In the genomic region with DNA sequence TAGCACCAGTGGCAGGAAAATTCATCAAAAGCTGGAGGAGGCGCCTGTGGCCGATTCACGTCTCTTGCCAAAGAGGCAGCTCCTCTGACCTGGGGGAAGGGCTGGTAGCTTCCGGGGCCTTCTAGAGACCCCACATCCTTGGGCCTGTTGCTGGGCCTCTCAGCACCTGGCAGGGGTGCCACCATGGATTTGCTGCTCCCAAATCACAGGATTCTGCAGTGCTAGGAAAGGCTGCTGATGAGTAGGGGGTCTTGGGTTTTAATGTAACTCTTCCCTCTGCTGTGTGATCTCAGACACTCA, we compare ENCODE assay signal across 14 cellular contexts. TPM values are rescaled to one million over a fixed set of nuclear protein-coding genes. Genes with fewer than 3 reads are reported as not detected.
DNase-seq lines count a peak whose midpoint lies in the region; ATAC-seq, FAIRE-seq and TF ChIP-seq lines count a peak whose summit lies in the region.
"Had no signal": no experiment of that assay in that cellular context is flagged by ENCODE, and none has a peak within 500 bp of the region (broad histone marks: within the 10 kb centered on the region; RNA-seq: fewer than 3 reads in every experiment).

No MANE protein-coding gene starts in this region.

- no peak overlapping the region for H3K4me3 Mint-ChIP-seq in activated CD4-positive, alpha-beta T cell treated with anti-CD3 and anti-CD28 coated beads, Interleukin-2, amount 10 ng/mL, durations not matched to agents 24 days and 14 days
- peak overlapping the region; percentile 1 for H3K4me3 Mint-ChIP-seq in CD4-positive, alpha-beta T cell
- H3K4me3 Mint-ChIP-seq: CD8-positive, alpha-beta T cell had no signal

- POLR2A ChIA-PET in CD4-positive, alpha-beta T cell (lab: Charles Lee), result interaction anchor here (0.9 to 2.4 kb wide), 10 partner anchors 12 to 206 kb away, joined by 3 to 32 read pairs (median 5); partner anchors contain the start of genes B3GNT9, CBFB, FBXL8 and MATCAP1
- POLR2A ChIA-PET in K562 (lab: Yijun Ruan, JAX), result interaction anchor here (0.6 to 2.0 kb wide), 11 partner anchors 9 to 230 kb away, joined by 3 to 15 read pairs (median 3); partner anchors contain the start of gene CBFB

- ATAC-seq in CD4-positive, alpha-beta T cell (ENCODE audit: poor library complexity), result no peak
- ATAC-seq in K562, result no peak
- ATAC-seq: Right ventricle myocardium inferior had no signal

- in situ Hi-C loops in K562 (cut with MboI), result loop anchor here (5.0 kb wide), 2 partner anchors 75 to 140 kb away; partner anchors contain the start of genes FBXL8 and TRADD

- no peak overlapping the region for H4K12ac ChIP-seq in trophoblast cell (ENCODE audit: low read depth, low read length)

- H3K4me2 ChIP-seq in K562 (ENCODE audit: insufficient read depth, low read length), result no peak overlapping the region
- no peak overlapping the region for H3K4me2 ChIP-seq in trophoblast cell (ENCODE audit: low read length)
- no peak overlapping the region for H3K4me2 ChIP-seq in MM.1S (ENCODE audit: low read depth, low read length)
- H3K4me2 ChIP-seq: PC-9 had no signal

- no peak for TF ChIP-seq EP300 in K562 (IDR thresholded peaks at IDR 0.05; ENCODE audit: low read length)

- H3K9me3 ChIP-seq in CD4-positive, alpha-beta T cell (ENCODE audit: control insufficient read depth, low read length), result no peaks in the 10 kb centered on the region
- H3K9me3 ChIP-seq in K562 (replicated peaks; ENCODE audit: control insufficient read depth, insufficient read depth, low read depth, low read length) (no peaks in the 10 kb centered on the region), trophoblast cell (ENCODE audit: insufficient read depth, low read depth, low read length) (no peaks in the 10 kb centered on the region), MM.1S (replicated peaks; ENCODE audit: insufficient read depth, low read length) (no peaks in the 10 kb centered on the region)
- H3K9me3 ChIP-seq: BE2C had no signal

- H3K9me1 ChIP-seq in K562 (ENCODE audit: control insufficient read depth, insufficient read depth, low read length), result no peaks in the 10 kb centered on the region

- H4K8ac ChIP-seq in trophoblast cell (ENCODE audit: low read depth, low read length), result no peak overlapping the region

- H3K9ac ChIP-seq in K562 (ENCODE audit: insufficient read depth in 1 of 2, low read depth in 2 of 2, low read length in 2 of 2) (no peak overlapping the region), trophoblast cell (ENCODE audit: low read length) (no peak overlapping the region), MM.1S (ENCODE audit: low read length) (no peak overlapping the region)

- H2AFZ ChIP-seq in K562 (ENCODE audit: low read depth, low read length) (no peak overlapping the region), trophoblast cell (ENCODE audit: insufficient read depth, low read length, poor library complexity) (no peak overlapping the region), MM.1S (ENCODE audit: low read length) (no peak overlapping the region)
- H2AFZ ChIP-seq: PC-9 had no signal

- no peak overlapping the region for H3K27ac ChIP-seq in CD4-positive, alpha-beta T cell (ENCODE audit: low read depth, low read length)
- H3K27ac ChIP-seq in K562 (ENCODE audit: extremely low read depth, low read depth, low read length), result no peak overlapping the region
- no peak overlapping the region for H3K27ac ChIP-seq in trophoblast cell (ENCODE audit: low read depth, low read length)
- H3K27ac ChIP-seq in MM.1S (ENCODE audit: low read length), result no peak overlapping the region
- H3K27ac ChIP-seq: PC-9 had no signal

- DNase-seq in activated CD4-positive, alpha-beta T cell treated with anti-CD3 and anti-CD28 coated beads, Interleukin-2, amount 10 ng/mL, durations not matched to agents 24 days and 14 days, result peak; percentile 57
- DNase-seq in activated CD4-positive, alpha-beta T cell treated with anti-CD3 and anti-CD28 coated beads, Interleukin-2, amount 50 U/mL, for 4 hours, result no peak
- DNase-seq in CD4-positive, alpha-beta T cell, result no peak
- DNase-seq in K562 (ENCODE audit: extremely low read depth in 1 of 4, low spot score in 3 of 4) (no peak), trophoblast cell (no peak), MM.1S (no peak), foreskin fibroblast (no peak), NCI-H2227 (lab: John Stamatoyannopoulos, UW; ENCODE audit: unreplicated experiment) (no peak)

- peaks cover 4 to 19% of the 10 kb centered on the region in 2 experiments; a peak in 4 of 5 replicates for H3K4me1 ChIP-seq in K562 (replicated peaks in 1 of 2; ENCODE audit: control insufficient read depth in 2 of 2, insufficient read depth in 2 of 2, low read length in 2 of 2)
- H3K4me1 ChIP-seq in trophoblast cell (ENCODE audit: control insufficient read depth in 1 of 2, insufficient read depth in 2 of 2, low read length in 2 of 2), result peaks cover 28 to 31% of the 10 kb centered on the region in 2 experiments
- no peaks in the 10 kb centered on the region for H3K4me1 ChIP-seq in MM.1S (ENCODE audit: low read length)

- H4K91ac ChIP-seq in trophoblast cell (ENCODE audit: low read depth, low read length), result peak overlapping the region; percentile 88

- no peak overlapping the region for H2BK5ac ChIP-seq in trophoblast cell (ENCODE audit: low read depth, low read length, poor library complexity)

- H3K4me3 ChIP-seq in K562, result no peak overlapping the region
- no peak overlapping the region for H3K4me3 ChIP-seq in trophoblast cell (ENCODE audit: low read depth, low read length)
- no peak overlapping the region for H3K4me3 ChIP-seq in MM.1S (ENCODE audit: low read length)
- H3K4me3 ChIP-seq in foreskin fibroblast (ENCODE audit: low read depth in 1 of 2, low read length in 2 of 2), result no peak overlapping the region
- H3K4me3 ChIP-seq: PC-9 had no signal

- H3K14ac ChIP-seq in trophoblast cell (ENCODE audit: low read length), result no peak overlapping the region

- FAIRE-seq in K562 (lab: Jason Lieb, UNC), result no peak
- FAIRE-seq: D721Med had no signal

- no peak for TF ChIP-seq RAD21 in K562 (CRISPR knock-in tag; conservative IDR thresholded peaks at IDR 0.05 in 1 of 2, IDR thresholded peaks at IDR 0.05 in 1 of 2)

- no peak for TF ChIP-seq CTCF in CD4-positive, alpha-beta T cell (IDR thresholded peaks at IDR 0.05)
- TF ChIP-seq CTCF in K562 (IDR thresholded peaks at IDR 0.05 in 2 of 3, conservative IDR thresholded peaks at IDR 0.05 in 1 of 3; ENCODE audit: insufficient read depth in 2 of 3, low read depth in 1 of 3, low read length in 3 of 3), result no peak
- no peak for TF ChIP-seq CTCF in MM.1S (IDR thresholded peaks at IDR 0.05; ENCODE audit: low read length)
- no peak for TF ChIP-seq CTCF in foreskin fibroblast (IDR thresholded peaks at IDR 0.05; ENCODE audit: low read depth, low read length)

- peaks cover 14% of the 10 kb centered on the region for H3K79me1 ChIP-seq in trophoblast cell (ENCODE audit: low read length)

- H3K18ac ChIP-seq in trophoblast cell (ENCODE audit: low read length), result no peak overlapping the region

- no peaks in the 10 kb centered on the region for H4K20me1 ChIP-seq in K562 (replicated peaks; ENCODE audit: control insufficient read depth, insufficient read depth, low read length)
- no peaks in the 10 kb centered on the region for H4K20me1 ChIP-seq in MM.1S (ENCODE audit: insufficient read depth, low read length)

- no peak overlapping the region for H3K4ac ChIP-seq in trophoblast cell (ENCODE audit: low read depth, low read length)

- no peak overlapping the region for H2BK120ac ChIP-seq in trophoblast cell (ENCODE audit: insufficient read depth, low read length, poor library complexity)

- no peaks in the 10 kb centered on the region for H3K79me2 ChIP-seq in K562 (ENCODE audit: control insufficient read depth, insufficient read depth, low read length)
- no peaks in the 10 kb centered on the region for H3K79me2 ChIP-seq in trophoblast cell (ENCODE audit: control insufficient read depth, insufficient read depth, low read length, poor library complexity)
- no peaks in the 10 kb centered on the region for H3K79me2 ChIP-seq in MM.1S (ENCODE audit: low read length)

- H3K27ac Mint-ChIP-seq in activated CD4-positive, alpha-beta T cell treated with anti-CD3 and anti-CD28 coated beads, Interleukin-2, amount 10 ng/mL, durations not matched to agents 24 days and 14 days, result no peak overlapping the region
- H3K27ac Mint-ChIP-seq in CD4-positive, alpha-beta T cell, result no peak overlapping the region
- H3K27ac Mint-ChIP-seq: CD8-positive, alpha-beta T cell; H9 had no signal

- no peaks in the 10 kb centered on the region for H3K9me2 ChIP-seq in MM.1S (replicated peaks; ENCODE audit: insufficient read depth, low read length)

- no peaks in the 10 kb centered on the region for H3F3A ChIP-seq in MM.1S (ENCODE audit: insufficient read depth, low read length)

- H3K27me3 ChIP-seq in CD4-positive, alpha-beta T cell (ENCODE audit: control insufficient read depth, insufficient read depth, low read length), result no peaks in the 10 kb centered on the region
- H3K27me3 ChIP-seq in K562 (ENCODE audit: control insufficient read depth in 2 of 2, insufficient read depth in 2 of 2, low read length in 2 of 2), result no peaks in the 10 kb centered on the region
- H3K27me3 ChIP-seq in trophoblast cell (ENCODE audit: insufficient read depth, low read length), result peaks cover 13% of the 10 kb centered on the region
- H3K27me3 ChIP-seq in MM.1S (replicated peaks; ENCODE audit: insufficient read depth, low read length), result no peaks in the 10 kb centered on the region
- H3K27me3 ChIP-seq: BE2C had no signal

- CTCF ChIA-PET in CD4-positive, alpha-beta T cell (lab: Charles Lee), result interaction anchor here (0.6 to 3.0 kb wide), 18 partner anchors 10 to 180 kb away, joined by 3 to 43 read pairs (median 4); partner anchors contain the start of genes CBFB, E2F4, FBXL8 and PHAF1
- CTCF ChIA-PET in K562 (lab: Yijun Ruan, JAX; ENCODE audit: low intra/inter-chr PET ratio), result interaction anchor here (0.8 to 3.1 kb wide), 7 partner anchors 38 to 168 kb away, joined by 3 to 29 read pairs (median 6); no protein-coding TSS in a partner anchor

- no peaks in the 10 kb centered on the region for H3K27me3 Mint-ChIP-seq in activated CD4-positive, alpha-beta T cell treated with anti-CD3 and anti-CD28 coated beads, Interleukin-2, amount 10 ng/mL, durations not matched to agents 24 days and 14 days
- H3K27me3 Mint-ChIP-seq in CD4-positive, alpha-beta T cell, result no peaks in the 10 kb centered on the region

- no peak overlapping the region for H2AK5ac ChIP-seq in trophoblast cell (ENCODE audit: low read length)

- intact Hi-C loops in activated CD4-positive, alpha-beta T cell treated with anti-CD3 and anti-CD28 coated beads, Interleukin-2, amount 10 ng/mL, durations not matched to agents 24 days and 14 days (cut with micrococcal nuclease), result loop anchor here (1.0 kb wide), 1 partner anchor 138 kb away; no protein-coding TSS in a partner anchor
- intact Hi-C loops in CD4-positive, alpha-beta T cell (cut with DNase I, micrococcal nuclease), result loop anchor here (2.0 to 10.0 kb wide), 3 partner anchors 83 to 170 kb away; partner anchors contain the start of gene MATCAP1 (in 1 of the 2)
- intact Hi-C loops in K562 (cut with micrococcal nuclease), result loop anchor here (5.0 to 10.0 kb wide), 4 partner anchors 65 to 387 kb away; partner anchors contain the start of gene MATCAP1

- peaks cover 34% of the 10 kb centered on the region for H3K4me1 Mint-ChIP-seq in activated CD4-positive, alpha-beta T cell treated with anti-CD3 and anti-CD28 coated beads, Interleukin-2, amount 10 ng/mL, durations not matched to agents 24 days and 14 days
- no peaks in the 10 kb centered on the region for H3K4me1 Mint-ChIP-seq in CD4-positive, alpha-beta T cell (ENCODE audit: low read depth)

- H3K36me3 Mint-ChIP-seq in activated CD4-positive, alpha-beta T cell treated with anti-CD3 and anti-CD28 coated beads, Interleukin-2, amount 10 ng/mL, durations not matched to agents 24 days and 14 days (ENCODE audit: low read depth), result peaks cover 3% of the 10 kb centered on the region
- H3K36me3 Mint-ChIP-seq in CD4-positive, alpha-beta T cell (ENCODE audit: low read depth), result no peaks in the 10 kb centered on the region
- H3K36me3 Mint-ChIP-seq: CD8-positive, alpha-beta T cell had no signal

- H3K9me3 Mint-ChIP-seq in activated CD4-positive, alpha-beta T cell treated with anti-CD3 and anti-CD28 coated beads, Interleukin-2, amount 10 ng/mL, durations not matched to agents 24 days and 14 days, result no peaks in the 10 kb centered on the region
- no peaks in the 10 kb centered on the region for H3K9me3 Mint-ChIP-seq in CD4-positive, alpha-beta T cell
- H3K9me3 Mint-ChIP-seq: CD8-positive, alpha-beta T cell; H9 had no signal

- no peaks in the 10 kb centered on the region for H3K36me3 ChIP-seq in K562 (ENCODE audit: control insufficient read depth, insufficient read depth, low read length)
- no peaks in the 10 kb centered on the region for H3K36me3 ChIP-seq in trophoblast cell (ENCODE audit: control insufficient read depth in 1 of 2, insufficient read depth in 2 of 2, low read length in 2 of 2)
- no peaks in the 10 kb centered on the region for H3K36me3 ChIP-seq in MM.1S (replicated peaks; ENCODE audit: insufficient read depth, low read length)
- H3K36me3 ChIP-seq: BE2C had no signal

- H2BK12ac ChIP-seq in trophoblast cell (ENCODE audit: low read length), result no peak overlapping the region

- no peak overlapping the region for H3K23ac ChIP-seq in trophoblast cell (ENCODE audit: low read length)

- no peak for TF ChIP-seq POLR2A in K562 (conservative IDR thresholded peaks at IDR 0.05)

- WGBS in K562 (ENCODE audit: insufficient coverage, low coverage, missing lambda C conversion rate), result 36% methylated on average over 4 of the region's 4 CpGs
- no CpG with 5 or more reads among the region's 4 CpGs for WGBS in trophoblast cell (ENCODE audit: extremely low coverage, insufficient coverage, insufficient read length)

- BruUV-seq in K562 (replicated peaks; lab: Mats Ljungman, UMichigan), result no TSS peak

RNA-seq across cellular contexts. Expression of gene CBFB, which starts 11.5 kb away (rescaled TPM):
- 163 and 172 TPM in 2 replicates for total RNA-seq in activated CD4-positive, alpha-beta T cell treated with anti-CD3 and anti-CD28 coated beads, Interleukin-2, amount 10 ng/mL, durations not matched to agents 24 days and 14 days
- total RNA-seq in CD4-positive, alpha-beta T cell, result 10 to 100 TPM; 58.8 to 59.6 TPM
- total RNA-seq in K562 (2011; cell fraction: chromatin; rRNA removed; ENCODE audit: low replicate concordance), result 33.0 and 62.9 TPM in 2 replicates
- 18.7 and 27.0 TPM in 2 replicates for total RNA-seq in K562 (2011; cell fraction: nucleolus; rRNA removed)
- total RNA-seq in K562 (2011; cell fraction: nucleoplasm; rRNA removed), result 39.3 and 60.0 TPM in 2 replicates
- total RNA-seq in K562 (2014; rRNA removed), result 96.0 and 112 TPM in 2 replicates
- 66.5 and 77.2 TPM in 2 replicates for total RNA-seq in K562 (2014; rRNA removed; fragmentation: Illumina TruSeq; extraction: Trizol)
- total RNA-seq in K562 (2015; rRNA removed; fragmentation: Illumina TruSeq; extraction: Trizol), result 82.4 and 82.7 TPM in 2 replicates
- 78.4 and 79.1 TPM in 2 replicates for total RNA-seq in K562 (2021)
- 39.5 and 51.6 TPM in 2 replicates for polyA plus RNA-seq in K562 (2011; rRNA removed)
- polyA plus RNA-seq in K562 (2011; cell fraction: cytosol; rRNA removed), result 13.4 and 25.1 TPM in 2 replicates
- polyA plus RNA-seq in K562 (2011; cell fraction: nucleus; rRNA removed), result 11.6 and 16.0 TPM in 2 replicates
- 45.5 and 88.1 TPM in 2 replicates for polyA plus RNA-seq in K562 (2012)
- polyA plus RNA-seq in K562 (2014; fragmentation: Illumina TruSeq; extraction: Trizol), result 63.9 and 69.6 TPM in 2 replicates
- polyA plus RNA-seq in K562 (2014; fragmentation: Nextera tagmentation; extraction: Ambion mirVana), result 10 to 100 TPM; 22.0 to 40.7 TPM
- 43.2 and 63.6 TPM in 2 replicates for polyA plus RNA-seq in K562 (2014; rRNA removed)
- 128 and 129 TPM in 2 replicates for polyA minus RNA-seq in K562 (2011; rRNA and poly(A)+ RNA removed)
- polyA minus RNA-seq in K562 (2011; cell fraction: cytosol; rRNA and poly(A)+ RNA removed), result 49.1 and 63.1 TPM in 2 replicates
- polyA minus RNA-seq in K562 (2011; cell fraction: nucleus; rRNA and poly(A)+ RNA removed), result 13.6 and 20.1 TPM in 2 replicates
- 61.5 and 63.3 TPM in 2 replicates for polyA plus RNA-seq in trophoblast cell (2013)

RNA-seq across cellular contexts. Expression of gene CES4A, which starts 29.0 kb away (rescaled TPM):
- 27.0 and 27.5 TPM in 2 replicates for total RNA-seq in activated CD4-positive, alpha-beta T cell treated with anti-CD3 and anti-CD28 coated beads, Interleukin-2, amount 10 ng/mL, durations not matched to agents 24 days and 14 days
- 10 to 100 TPM; 14.9 to 16.0 TPM for total RNA-seq in CD4-positive, alpha-beta T cell
- 0.58 and 1.8 TPM in 2 replicates for total RNA-seq in K562 (2011; cell fraction: chromatin; rRNA removed; ENCODE audit: low replicate concordance)
- 0.13 and 0.83 TPM in 2 replicates for total RNA-seq in K562 (2011; cell fraction: nucleolus; rRNA removed)
- total RNA-seq in K562 (2011; cell fraction: nucleoplasm; rRNA removed), result 0.61 and 1.7 TPM in 2 replicates
- total RNA-seq in K562 (2014; rRNA removed) (0.09 TPM in 1 of 2 replicates, not detected in the other), K562 (2014; rRNA removed; fragmentation: Illumina TruSeq; extraction: Trizol) (not detected in 2 replicates), K562 (2015; rRNA removed; fragmentation: Illumina TruSeq; extraction: Trizol) (not detected in 2 replicates), K562 (2021) (0.20 TPM in 1 of 2 replicates, not detected in the other)
- polyA plus RNA-seq in K562 (2011; rRNA removed) (0.04 and 0.11 TPM in 2 replicates), K562 (2014; fragmentation: Illumina TruSeq; extraction: Trizol) (not detected in 2 replicates), K562 (2014; fragmentation: Nextera tagmentation; extraction: Ambion mirVana) (under 1 TPM in 1 of 2 experiments, not detected in 1; 0.13 TPM), K562 (2014; rRNA removed) (not detected in 2 replicates)
- polyA plus RNA-seq in K562 (2011; cell fraction: cytosol; rRNA removed), result 0.12 TPM in 1 of 2 replicates, not detected in the other
- 0.22 and 0.54 TPM in 2 replicates for polyA plus RNA-seq in K562 (2011; cell fraction: nucleus; rRNA removed)
- 0.03 and 0.10 TPM in 2 replicates for polyA plus RNA-seq in K562 (2012)
- polyA minus RNA-seq in K562 (2011; rRNA and poly(A)+ RNA removed), result not detected in 2 replicates
- not detected in 2 replicates for polyA minus RNA-seq in K562 (2011; cell fraction: cytosol; rRNA and poly(A)+ RNA removed)
- not detected in 2 replicates for polyA minus RNA-seq in K562 (2011; cell fraction: nucleus; rRNA and poly(A)+ RNA removed)
- polyA plus RNA-seq in trophoblast cell (2013), result 0.81 and 0.86 TPM in 2 replicates

RNA-seq across cellular contexts. Expression of gene CES3, which starts 56.3 kb away (rescaled TPM):
- total RNA-seq in activated CD4-positive, alpha-beta T cell treated with anti-CD3 and anti-CD28 coated beads, Interleukin-2, amount 10 ng/mL, durations not matched to agents 24 days and 14 days, result 6.8 and 7.0 TPM in 2 replicates
- 1 to 10 TPM; 1.1 to 1.3 TPM for total RNA-seq in CD4-positive, alpha-beta T cell
- total RNA-seq in K562 (2011; cell fraction: chromatin; rRNA removed; ENCODE audit: low replicate concordance), result 3.7 and 10.0 TPM in 2 replicates
- total RNA-seq in K562 (2011; cell fraction: nucleolus; rRNA removed), result 6.3 and 12.5 TPM in 2 replicates
- total RNA-seq in K562 (2011; cell fraction: nucleoplasm; rRNA removed), result 4.3 and 6.3 TPM in 2 replicates
- total RNA-seq in K562 (2014; rRNA removed) (0.68 and 2.0 TPM in 2 replicates), K562 (2014; rRNA removed; fragmentation: Illumina TruSeq; extraction: Trizol) (0.61 and 0.65 TPM in 2 replicates), K562 (2015; rRNA removed; fragmentation: Illumina TruSeq; extraction: Trizol) (1.0 and 1.7 TPM in 2 replicates), K562 (2021) (2.2 and 2.8 TPM in 2 replicates)
- polyA plus RNA-seq in K562 (2011; rRNA removed) (0.60 and 4.4 TPM in 2 replicates), K562 (2014; fragmentation: Illumina TruSeq; extraction: Trizol) (0.98 and 1.2 TPM in 2 replicates), K562 (2014; fragmentation: Nextera tagmentation; extraction: Ambion mirVana) (under 1 TPM; 0.06 TPM), K562 (2014; rRNA removed) (1.3 and 3.1 TPM in 2 replicates)
- 0.57 and 2.3 TPM in 2 replicates for polyA plus RNA-seq in K562 (2011; cell fraction: cytosol; rRNA removed)
- polyA plus RNA-seq in K562 (2011; cell fraction: nucleus; rRNA removed), result 8.2 and 24.8 TPM in 2 replicates
- 1.2 and 3.3 TPM in 2 replicates for polyA plus RNA-seq in K562 (2012)
- polyA minus RNA-seq in K562 (2011; rRNA and poly(A)+ RNA removed), result 1.1 and 2.1 TPM in 2 replicates
- polyA minus RNA-seq in K562 (2011; cell fraction: cytosol; rRNA and poly(A)+ RNA removed), result 2.2 TPM in 1 of 2 replicates, not detected in the other
- polyA minus RNA-seq in K562 (2011; cell fraction: nucleus; rRNA and poly(A)+ RNA removed), result 3.6 and 18.4 TPM in 2 replicates
- polyA plus RNA-seq in trophoblast cell (2013), result 0.17 and 0.26 TPM in 2 replicates

Comparison
In these comparisons a context has a peak if more than half of its experiments do, and no peak if none do; other contexts are left out.
1. RNA of gene CES4A, which starts 29.0 kb away (total RNA-seq): 27.0 to 27.5 TPM in activated CD4-positive, alpha-beta T cell treated with anti-CD3 and anti-CD28 coated beads, Interleukin-2, amount 10 ng/mL, durations not matched to agents 24 days and 14 days and 14.9 to 16.0 TPM in CD4-positive, alpha-beta T cell; 0.09 to 1.8 TPM in K562; every median in the first group is over 4 times any median in the second.